ENCODE assay signal across 18 cellular contexts in genomic region chr3:13199006-13199776, GRCh38.
"Had no signal": no experiment of that assay in that cellular context is flagged by ENCODE, and none has a peak within 500 bp of the region (broad histone marks: within the 10 kb centered on the region; RNA-seq: fewer than 3 reads in every experiment).

No MANE protein-coding gene starts in this region.

- H3K36me3 Mint-ChIP-seq: immature natural killer cell; naive thymus-derived CD8-positive, alpha-beta T cell; stimulated activated memory B cell treated with anti-CD40 and anti-IgM and Interleukin-4, amounts not matched to agents 10 μg/mL and 1 μg/mL and 100 μg/mL, for 72 hours had no signal

- H3K9me3 ChIP-seq: ovary, testis, tibial nerve had no signal

- H3K9me3 Mint-ChIP-seq: immature natural killer cell; naive thymus-derived CD8-positive, alpha-beta T cell; stimulated activated memory B cell treated with anti-CD40 and anti-IgM and Interleukin-4, amounts not matched to agents 10 μg/mL and 1 μg/mL and 100 μg/mL, for 72 hours; stimulated activated naive CD8-positive, alpha-beta T cell treated with anti-CD3 and anti-CD28 coated beads, Interleukin-15, Interleukin-2, amounts not matched to agents 100 ng/mL and 50 ng/mL, for 24 hours had no signal

- H3K4me3 ChIP-seq: ovary, testis, tibial nerve had no signal

- ATAC-seq: foreskin keratinocyte; left cardiac atrium; left ventricle myocardium superior; naive thymus-derived CD8-positive, alpha-beta T cell; right cardiac atrium; stimulated activated memory B cell treated with anti-CD40 and anti-IgM and Interleukin-4, amounts not matched to agents 10 μg/mL and 1 μg/mL and 100 μg/mL, for 72 hours had no signal

- H3K36me3 ChIP-seq: ovary, tibial nerve had no signal

- DNase-seq: dermis blood vessel endothelial cell; erythroblast; foreskin keratinocyte; immature natural killer cell; left cardiac atrium; left ventricle myocardium superior; mammary epithelial cell; naive thymus-derived CD8-positive, alpha-beta T cell; ovary; stimulated activated CD4-positive, alpha-beta T cell treated with anti-CD3 and anti-CD28 coated beads, Interleukin-15, amount 100 ng/mL, for 24 hours; stimulated activated CD4-positive, alpha-beta T cell treated with anti-CD3 and anti-CD28 coated beads, Interleukin-1b, Interleukin-23, amount 100 ng/mL, for 48 hours; stimulated activated CD4-positive, alpha-beta T cell treated with anti-CD3 and anti-CD28 coated beads, Interleukin-4, amount 100 ng/mL, for 24 hours; testis had no signal

- H3K27ac ChIP-seq: foreskin keratinocyte, ovary, testis, tibial nerve had no signal

- H3K4me1 ChIP-seq: foreskin keratinocyte had no signal

- H3K27ac Mint-ChIP-seq: immature natural killer cell; progenitor cell of endocrine pancreas; stimulated activated memory B cell treated with anti-CD40 and anti-IgM and Interleukin-4, amounts not matched to agents 10 μg/mL and 1 μg/mL and 100 μg/mL, for 72 hours; stimulated activated naive CD8-positive, alpha-beta T cell treated with anti-CD3 and anti-CD28 coated beads, Interleukin-15, Interleukin-2, amounts not matched to agents 100 ng/mL and 50 ng/mL, for 24 hours had no signal

- H3K27me3 ChIP-seq: ovary, testis had no signal

- H3K4me3 Mint-ChIP-seq: immature natural killer cell; naive thymus-derived CD8-positive, alpha-beta T cell; stimulated activated memory B cell treated with anti-CD40 and anti-IgM and Interleukin-4, amounts not matched to agents 10 μg/mL and 1 μg/mL and 100 μg/mL, for 72 hours; stimulated activated naive CD8-positive, alpha-beta T cell treated with anti-CD3 and anti-CD28 coated beads, Interleukin-15, Interleukin-2, amounts not matched to agents 100 ng/mL and 50 ng/mL, for 24 hours had no signal
